ENCODE assay signal across 23 cellular contexts in the genomic region with DNA sequence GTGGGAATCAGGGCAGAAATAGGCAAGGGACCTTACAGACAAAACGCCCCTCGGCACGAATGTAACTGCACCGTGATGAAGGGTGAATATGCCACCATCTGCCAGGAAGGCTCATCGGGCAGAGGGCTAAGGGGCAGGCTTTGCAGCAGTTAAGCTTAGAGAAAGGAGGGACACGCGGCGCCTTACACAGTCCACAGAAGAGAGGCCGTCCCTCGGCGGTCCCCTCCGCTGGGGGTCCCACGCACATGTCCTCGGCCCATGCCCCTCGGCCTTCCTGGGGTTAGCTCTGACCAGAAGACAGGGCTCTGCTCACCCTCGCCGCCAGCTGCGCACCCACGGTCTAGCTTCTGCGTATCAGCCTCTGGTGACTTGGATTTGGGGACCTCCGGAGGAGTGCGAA.
DNase-seq lines count a peak whose midpoint lies in the region; ATAC-seq and TF ChIP-seq lines count a peak whose summit lies in the region.
"Had no signal": no experiment of that assay in that cellular context is flagged by ENCODE, and none has a peak within 500 bp of the region (broad histone marks: within the 10 kb centered on the region; RNA-seq: fewer than 3 reads in every experiment).

No MANE protein-coding gene starts in this region.

- in situ Hi-C loops in mammary epithelial cell (cut with MboI; ENCODE audit: low sequenced_read_pairs in 2 of 2), result no loop called here

- WGBS in mammary epithelial cell (ENCODE audit: low coverage, missing lambda C conversion rate), result 4% methylated on average over 4 of the region's 22 CpGs

- no peak overlapping the region for H3K4me3 ChIP-seq in mammary epithelial cell (replicated peaks in 1 of 3; ENCODE audit: insufficient read depth in 1 of 3, low read depth in 2 of 3, low read length in 3 of 3)
- no peak overlapping the region for H3K4me3 ChIP-seq in mucosa of descending colon
- H3K4me3 ChIP-seq: adrenal gland, tibial nerve had no signal

- no peak for TF ChIP-seq CTCF in mammary epithelial cell (conservative IDR thresholded peaks at IDR 0.05 in 1 of 2, IDR thresholded peaks at IDR 0.05 in 1 of 2; ENCODE audit: extremely low read depth in 1 of 2, insufficient read depth in 1 of 2, low read depth in 1 of 2, low read length in 2 of 2)
- TF ChIP-seq CTCF in mucosa of descending colon (IDR thresholded peaks at IDR 0.05), result no peak

- H3K9ac ChIP-seq in mammary epithelial cell (ENCODE audit: insufficient read depth, low read length), result no peak overlapping the region
- H3K9ac ChIP-seq: KMS-11, parathyroid adenoma had no signal

- H3K4me1 ChIP-seq in mammary epithelial cell (ENCODE audit: insufficient read depth, low read length) (no peaks in the 10 kb centered on the region), mucosa of descending colon (ENCODE audit: low read depth) (no peaks in the 10 kb centered on the region)
- H3K4me1 ChIP-seq: adrenal gland, heart left ventricle, parathyroid adenoma had no signal

- H3K9me3 Mint-ChIP-seq in stimulated activated naive CD8-positive, alpha-beta T cell treated with anti-CD3 and anti-CD28 coated beads, Interleukin-15, amount 100 ng/mL, for 72 hours, result peaks cover 7 to 10% of the 10 kb centered on the region in 2 donors
- H3K9me3 Mint-ChIP-seq: stimulated activated effector memory CD8-positive, alpha-beta T cell treated with anti-CD3 and anti-CD28 coated beads, Interleukin-12 subunit alpha, Interleukin-12 subunit beta, amount 100 ng/mL, for 72 hours had no signal

- H3K27ac Mint-ChIP-seq in stimulated activated naive CD8-positive, alpha-beta T cell treated with anti-CD3 and anti-CD28 coated beads, Interleukin-15, amount 100 ng/mL, for 72 hours, result no peak overlapping the region
- H3K27ac Mint-ChIP-seq: naive thymus-derived CD8-positive, alpha-beta T cell; stimulated activated effector memory CD8-positive, alpha-beta T cell treated with anti-CD3 and anti-CD28 coated beads, Interleukin-12 subunit alpha, Interleukin-12 subunit beta, amount 100 ng/mL, for 72 hours had no signal

- H4K20me1 ChIP-seq in mammary epithelial cell (ENCODE audit: insufficient read depth, low read length), result no peaks in the 10 kb centered on the region

- H3K9me3 ChIP-seq in mammary epithelial cell (replicated peaks; ENCODE audit: insufficient read depth, low read length) (peaks cover 3% of the 10 kb centered on the region), mucosa of descending colon (peaks cover 2% of the 10 kb centered on the region)
- H3K9me3 ChIP-seq: adrenal gland had no signal

- H3K4me3 Mint-ChIP-seq in stimulated activated naive CD8-positive, alpha-beta T cell treated with anti-CD3 and anti-CD28 coated beads, Interleukin-15, amount 100 ng/mL, for 72 hours, result peak overlapping the region; percentile 23 to 35
- H3K4me3 Mint-ChIP-seq: stimulated activated effector memory CD8-positive, alpha-beta T cell treated with anti-CD3 and anti-CD28 coated beads, Interleukin-12 subunit alpha, Interleukin-12 subunit beta, amount 100 ng/mL, for 72 hours had no signal

- peaks cover 10% of the 10 kb centered on the region for H3K4me1 Mint-ChIP-seq in stimulated activated naive CD8-positive, alpha-beta T cell treated with anti-CD3 and anti-CD28 coated beads, Interleukin-15, amount 100 ng/mL, for 72 hours
- H3K4me1 Mint-ChIP-seq: stimulated activated effector memory CD8-positive, alpha-beta T cell treated with anti-CD3 and anti-CD28 coated beads, Interleukin-12 subunit alpha, Interleukin-12 subunit beta, amount 100 ng/mL, for 72 hours had no signal

- peak; percentile 52 for ATAC-seq in stimulated activated naive CD8-positive, alpha-beta T cell treated with anti-CD3 and anti-CD28 coated beads, Interleukin-15, amount 100 ng/mL, for 72 hours
- no peak for ATAC-seq in stimulated activated naive CD8-positive, alpha-beta T cell treated with anti-CD3 and anti-CD28 coated beads, Interleukin-15, Interleukin-2, amounts not matched to agents 100 U/mL and 50 U/mL, for 24 hours
- ATAC-seq in mucosa of descending colon, result peak; percentile 16
- ATAC-seq in HG02885 (IDR thresholded peaks at IDR 0.05; ENCODE audit: poor library complexity, unreplicated experiment), result no peak
- ATAC-seq: naive thymus-derived CD8-positive, alpha-beta T cell; sciatic nerve; stimulated activated effector memory CD8-positive, alpha-beta T cell treated with anti-CD3 and anti-CD28 coated beads, Interleukin-12 subunit alpha, Interleukin-12 subunit beta, amount 100 ng/mL, for 72 hours had no signal

- H3K79me2 ChIP-seq in mammary epithelial cell (ENCODE audit: insufficient read depth, low read length), result no peaks in the 10 kb centered on the region
- H3K79me2 ChIP-seq: parathyroid adenoma had no signal

- no peaks in the 10 kb centered on the region for H3K36me3 ChIP-seq in mammary epithelial cell (ENCODE audit: insufficient read depth, low read length)
- H3K36me3 ChIP-seq in mucosa of descending colon (ENCODE audit: low read depth), result no peaks in the 10 kb centered on the region
- H3K36me3 ChIP-seq: adrenal gland, heart left ventricle, tibial nerve had no signal

- intact Hi-C loops in mammary epithelial cell (cut with micrococcal nuclease) (no loop called here), mucosa of descending colon (cut with DNase I, micrococcal nuclease) (no loop called here)

- peak overlapping the region; percentile 30 for H3K4me2 ChIP-seq in mammary epithelial cell (ENCODE audit: insufficient read depth, low read depth, low read length)
- H3K4me2 ChIP-seq: KMS-11 had no signal

- peaks cover 4% of the 10 kb centered on the region for H3K27me3 ChIP-seq in mammary epithelial cell (ENCODE audit: insufficient read depth, low read length)

- no TSS peak for BruUV-seq in mammary epithelial cell (replicated peaks; lab: Mats Ljungman, UMichigan)

- CTCF ChIA-PET in mammary epithelial cell (lab: Charles Lee; ENCODE audit: low non-redundant PET), result no interaction called here

- DNase-seq in stimulated activated naive CD8-positive, alpha-beta T cell treated with anti-CD3 and anti-CD28 coated beads, Interleukin-15, amount 100 ng/mL, for 72 hours, result no peak
- no peak for DNase-seq in stimulated activated naive CD8-positive, alpha-beta T cell treated with anti-CD3 and anti-CD28 coated beads, Interleukin-15, Interleukin-2, amounts not matched to agents 100 U/mL and 50 U/mL, for 24 hours
- DNase-seq in mammary epithelial cell, result no peak
- DNase-seq in mucosa of descending colon, result no peak
- no peak for DNase-seq in activated CD4-positive, CD25-positive, alpha-beta regulatory T cell (lab: John Stamatoyannopoulos, UW)
- DNase-seq in DMS153 (lab: John Stamatoyannopoulos, UW), result no peak
- DNase-seq: activated CD4-positive, alpha-beta T cell treated with anti-CD3 and anti-CD28 coated beads, Interleukin-2, amount 50 U/mL, for 48 hours; activated gamma-delta T cell treated with Interleukin-2 at 50 U/mL for 16 hours; adrenal gland; HCEC 1CT; heart left ventricle; MV-4-11; naive thymus-derived CD8-positive, alpha-beta T cell; NCI-H2081 treated with DMSO at 0.1 percent for 48 hours; NCI-H526 treated with DMSO at 0.1 percent for 48 hours; OCI-M1; SHP77 treated with DMSO at 0.1 percent for 48 hours had no signal

- peaks cover 65% of the 10 kb centered on the region for H3K27me3 Mint-ChIP-seq in stimulated activated naive CD8-positive, alpha-beta T cell treated with anti-CD3 and anti-CD28 coated beads, Interleukin-15, amount 100 ng/mL, for 72 hours

- H3K27ac ChIP-seq in mammary epithelial cell (ENCODE audit: insufficient read depth, low read depth, low read length), result no peak overlapping the region
- H3K27ac ChIP-seq: adrenal gland, heart left ventricle, KMS-11, parathyroid adenoma, tibial nerve had no signal

- H2AFZ ChIP-seq in mammary epithelial cell (ENCODE audit: low read depth, low read length), result no peak overlapping the region
- H2AFZ ChIP-seq: parathyroid adenoma had no signal

- dilution Hi-C loops in mammary epithelial cell (cut with HindIII; ENCODE audit: low sequenced_read_pairs), result no loop called here

Comparison
In these comparisons a context has a peak if more than half of its experiments do, and no peak if none do; other contexts are left out.
1. ATAC-seq: peak in stimulated activated naive CD8-positive, alpha-beta T cell treated with anti-CD3 and anti-CD28 coated beads, Interleukin-15, amount 100 ng/mL, for 72 hours (single experiment) and mucosa of descending colon (single experiment); none in stimulated activated naive CD8-positive, alpha-beta T cell treated with anti-CD3 and anti-CD28 coated beads, Interleukin-15, Interleukin-2, amounts not matched to agents 100 U/mL and 50 U/mL, for 24 hours (single experiment) and HG02885 (single experiment).